33 cellular contexts compared by ENCODE assay signal in genomic region chr18:68596016-68596415, GRCh38.
"Had no signal": no experiment of that assay in that cellular context is flagged by ENCODE, and none has a peak within 500 bp of the region (broad histone marks: within the 10 kb centered on the region; RNA-seq: fewer than 3 reads in every experiment).

No MANE protein-coding gene starts in this region.

- H3K9me3 ChIP-seq: MG63 had no signal

- H3K4me2 ChIP-seq: KMS-11 had no signal

- H3K36me3 ChIP-seq: MG63 had no signal

- DNase-seq: Karpas-422, Kasumi-1, MG63, MM.1S, MV-4-11, NCI-H1048, NCI-H1092, NCI-H1092 treated with DMSO at 0.1 percent for 48 hours, NCI-H1105, NCI-H1105 treated with DMSO at 0.1 percent for 48 hours, NCI-H1417 treated with DMSO at 0.1 percent for 48 hours, NCI-H1436, NCI-H1436 treated with DMSO at 0.1 percent for 48 hours, NCI-H146, NCI-H1694, NCI-H1694 treated with DMSO at 0.1 percent for 48 hours, NCI-H187, NCI-H187 treated with DMSO at 0.1 percent for 48 hours, NCI-H1930, NCI-H2029, NCI-H2029 treated with DMSO at 0.1 percent for 48 hours, NCI-H2081, NCI-H2081 treated with DMSO at 0.1 percent for 48 hours, NCI-H2107, NCI-H2171, NCI-H2171 treated with DMSO at 0.1 percent for 48 hours, NCI-H2227 treated with DMSO at 0.1 percent for 48 hours, NCI-H226, NCI-H345, NCI-H446, NCI-H446 treated with DMSO at 0.1 percent for 48 hours, NCI-H510A had no signal

- H3K9ac ChIP-seq: KMS-11 had no signal

- H3K4me3 ChIP-seq: MG63 had no signal

- H3K27ac ChIP-seq: KMS-11 had no signal

- H3K27me3 ChIP-seq: MG63 had no signal
